Comparison of ENCODE assay signal across 7 cellular contexts in the genomic region with DNA sequence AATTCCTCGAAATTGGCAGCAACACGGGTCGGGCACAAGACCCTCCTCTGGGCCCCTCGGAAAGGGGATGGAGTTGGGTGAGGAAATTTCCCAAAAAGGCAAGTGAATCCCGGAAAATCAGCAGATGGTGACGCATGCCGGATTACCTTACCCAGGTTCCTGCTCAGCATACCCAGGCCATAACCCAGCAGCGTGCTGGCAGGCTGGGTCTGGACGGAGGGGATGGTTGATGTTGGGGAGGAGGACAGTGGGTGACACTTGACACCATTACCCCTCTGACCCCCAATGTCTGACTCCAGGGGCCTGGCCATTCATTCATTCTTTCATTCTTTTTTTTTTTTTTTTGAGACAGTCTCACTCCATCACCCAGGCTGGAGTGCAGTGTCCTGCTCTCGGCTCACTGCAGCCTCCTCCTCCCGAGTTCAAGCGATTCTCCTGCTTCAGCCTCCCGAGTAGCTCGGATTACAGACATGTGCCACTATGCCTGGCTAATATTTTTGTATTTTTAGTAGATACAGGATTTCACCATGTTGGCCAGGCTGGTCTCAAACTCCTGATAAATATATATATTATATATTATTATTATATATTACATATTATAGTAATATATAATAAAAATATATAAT. TPM values are rescaled to one million over a fixed set of nuclear protein-coding genes. Genes with fewer than 3 reads are reported as not detected.
DNase-seq lines count a peak whose midpoint lies in the region; FAIRE-seq and TF ChIP-seq lines count a peak whose summit lies in the region.

No MANE protein-coding gene starts in this region.

- H3K4me1 ChIP-seq in right atrium auricular region, result peaks cover 0 to 53% of the 10 kb centered on the region in 2 donors

- no peaks in the 10 kb centered on the region for H3K9me3 Mint-ChIP-seq in activated T-helper 2 cell treated with anti-CD3 and anti-CD28 coated beads, Interferon-gamma antibody, Interleukin-2, Interleukin-4, amounts not matched to agents 10 μg/mL and 5 μg/mL and 100 μg/mL, durations not matched to agents 14 hours and 24 hours and 36 hours

- intact Hi-C loops in activated T-helper 2 cell treated with anti-CD3 and anti-CD28 coated beads, Interferon-gamma antibody, Interleukin-2, Interleukin-4, amounts not matched to agents 10 μg/mL and 5 μg/mL and 100 μg/mL, durations not matched to agents 14 hours and 24 hours and 36 hours (cut with micrococcal nuclease), result no loop called here

- TF ChIP-seq CTCF in right atrium auricular region (IDR thresholded peaks at IDR 0.05), result no peak

- peak overlapping the region; percentile 69 to 86 for H3K4me3 ChIP-seq in right atrium auricular region

- in situ Hi-C loops in KBM-7 (cut with MboI; ENCODE audit: low pct_unique_long_range_greater_than_20kb, low sequenced_read_pairs), result loop anchor here (10.0 kb wide), 1 partner anchor 50 kb away; no protein-coding TSS in a partner anchor

- H3K27ac ChIP-seq in right atrium auricular region, result peak overlapping the region; percentile 88 to 92

- no peaks in the 10 kb centered on the region for H3K27me3 ChIP-seq in right atrium auricular region

- H3K27me3 Mint-ChIP-seq in activated T-helper 2 cell treated with anti-CD3 and anti-CD28 coated beads, Interferon-gamma antibody, Interleukin-2, Interleukin-4, amounts not matched to agents 10 μg/mL and 5 μg/mL and 100 μg/mL, durations not matched to agents 14 hours and 24 hours and 36 hours (ENCODE audit: low read depth), result peaks cover 8% of the 10 kb centered on the region

- H3K4me1 Mint-ChIP-seq in activated T-helper 2 cell treated with anti-CD3 and anti-CD28 coated beads, Interferon-gamma antibody, Interleukin-2, Interleukin-4, amounts not matched to agents 10 μg/mL and 5 μg/mL and 100 μg/mL, durations not matched to agents 14 hours and 24 hours and 36 hours (ENCODE audit: low read depth), result no peaks in the 10 kb centered on the region

- H3K27ac Mint-ChIP-seq in activated T-helper 2 cell treated with anti-CD3 and anti-CD28 coated beads, Interferon-gamma antibody, Interleukin-2, Interleukin-4, amounts not matched to agents 10 μg/mL and 5 μg/mL and 100 μg/mL, durations not matched to agents 14 hours and 24 hours and 36 hours, result no peak overlapping the region

- H3K4me3 Mint-ChIP-seq in activated T-helper 2 cell treated with anti-CD3 and anti-CD28 coated beads, Interferon-gamma antibody, Interleukin-2, Interleukin-4, amounts not matched to agents 10 μg/mL and 5 μg/mL and 100 μg/mL, durations not matched to agents 14 hours and 24 hours and 36 hours (ENCODE audit: low read depth), result peak overlapping the region; percentile 84

- FAIRE-seq in GM19239 (lab: Jason Lieb, UNC), result no peak

- H3K9me3 ChIP-seq in right atrium auricular region, result no peaks in the 10 kb centered on the region

- peaks cover 5% of the 10 kb centered on the region for H3K36me3 Mint-ChIP-seq in activated T-helper 2 cell treated with anti-CD3 and anti-CD28 coated beads, Interferon-gamma antibody, Interleukin-2, Interleukin-4, amounts not matched to agents 10 μg/mL and 5 μg/mL and 100 μg/mL, durations not matched to agents 14 hours and 24 hours and 36 hours (ENCODE audit: low read depth)

- peak; percentile 47 for DNase-seq in EH (ENCODE audit: low read depth)
- peak; percentile 69 for DNase-seq in KBM-7
- DNase-seq in activated T-helper 2 cell treated with anti-CD3 and anti-CD28 coated beads, Interferon-gamma antibody, Interleukin-2, Interleukin-4, amounts not matched to agents 10 μg/mL and 5 μg/mL and 100 μg/mL, durations not matched to agents 14 hours and 24 hours and 36 hours (ENCODE audit: low spot score), result no peak
- no peak for DNase-seq in right atrium auricular region (ENCODE audit: low spot score)
- DNase-seq in renal cortical epithelial cell (ENCODE audit: low read depth), result peak; percentile 53
- no peak for DNase-seq in GM19239 (ENCODE audit: insufficient read length, low spot score)
- no peak for DNase-seq in occipital lobe (lab: John Stamatoyannopoulos, UW)

- peaks cover 9% of the 10 kb centered on the region for H3K36me3 ChIP-seq in right atrium auricular region

RNA-seq across cellular contexts. Expression of a gene that starts 0.8 kb away (rescaled TPM):
- total RNA-seq in activated T-helper 2 cell treated with anti-CD3 and anti-CD28 coated beads, Interferon-gamma antibody, Interleukin-2, Interleukin-4, amounts not matched to agents 10 μg/mL and 5 μg/mL and 100 μg/mL, durations not matched to agents 14 hours and 24 hours and 36 hours, result 24.5 and 25.2 TPM in 2 replicates
- total RNA-seq in right atrium auricular region, result 100 to 1,000 TPM in 1 of 2 donors, 10 to 100 TPM in 1; 72.4 to 104 TPM
- total RNA-seq in renal cortical epithelial cell, result 230 and 248 TPM in 2 replicates
- 26.5 TPM for total RNA-seq in occipital lobe

RNA-seq across cellular contexts. Expression of a gene that starts 26.8 kb away (rescaled TPM):
- 1.3 and 1.5 TPM in 2 replicates for total RNA-seq in activated T-helper 2 cell treated with anti-CD3 and anti-CD28 coated beads, Interferon-gamma antibody, Interleukin-2, Interleukin-4, amounts not matched to agents 10 μg/mL and 5 μg/mL and 100 μg/mL, durations not matched to agents 14 hours and 24 hours and 36 hours
- total RNA-seq in right atrium auricular region (1 to 10 TPM; 2.3 to 3.1 TPM), renal cortical epithelial cell (under 0.01 and 9.4 TPM in 2 replicates), occipital lobe (2.0 TPM)

RNA-seq across cellular contexts. Expression of a gene that starts 31.1 kb away (rescaled TPM):
- total RNA-seq in activated T-helper 2 cell treated with anti-CD3 and anti-CD28 coated beads, Interferon-gamma antibody, Interleukin-2, Interleukin-4, amounts not matched to agents 10 μg/mL and 5 μg/mL and 100 μg/mL, durations not matched to agents 14 hours and 24 hours and 36 hours, result not detected in 2 replicates
- not detected for total RNA-seq in right atrium auricular region
- 0.17 and 2.7 TPM in 2 replicates for total RNA-seq in renal cortical epithelial cell
- total RNA-seq in occipital lobe, result not detected

RNA-seq across cellular contexts. Expression of a gene that starts 54.4 kb away (rescaled TPM):
- total RNA-seq in activated T-helper 2 cell treated with anti-CD3 and anti-CD28 coated beads, Interferon-gamma antibody, Interleukin-2, Interleukin-4, amounts not matched to agents 10 μg/mL and 5 μg/mL and 100 μg/mL, durations not matched to agents 14 hours and 24 hours and 36 hours, result not detected in 2 replicates
- not detected for total RNA-seq in right atrium auricular region
- not detected in 2 replicates for total RNA-seq in renal cortical epithelial cell
- total RNA-seq in occipital lobe, result not detected

Comparison
In these comparisons a context has a peak if more than half of its experiments do, and no peak if none do; other contexts are left out.
1. DNase-seq: peak in EH (single experiment), KBM-7 (single experiment) and renal cortical epithelial cell (single experiment); none in activated T-helper 2 cell treated with anti-CD3 and anti-CD28 coated beads, Interferon-gamma antibody, Interleukin-2, Interleukin-4, amounts not matched to agents 10 μg/mL and 5 μg/mL and 100 μg/mL, durations not matched to agents 14 hours and 24 hours and 36 hours (single experiment), right atrium auricular region (single experiment), GM19239 (single experiment) and occipital lobe (single experiment).